Comparison of ENCODE assay signal across 13 cellular contexts in genomic region chr15:94023520-94023919, GRCh38.
"Had no signal": no experiment of that assay in that cellular context is flagged by ENCODE, and none has a peak within 500 bp of the region (broad histone marks: within the 10 kb centered on the region; RNA-seq: fewer than 3 reads in every experiment).

No MANE protein-coding gene starts in this region.

- H3K4me3 ChIP-seq: body of pancreas, heart right ventricle, right lobe of liver, upper lobe of left lung had no signal

- H3K27ac ChIP-seq: body of pancreas, heart right ventricle, right lobe of liver, upper lobe of left lung had no signal

- H3K36me3 ChIP-seq: heart right ventricle, right lobe of liver, upper lobe of left lung had no signal

- DNase-seq: activated CD4-positive, alpha-beta T cell treated with anti-CD3 and anti-CD28 coated beads for 48 hours; activated naive CD4-positive, alpha-beta T cell treated with anti-CD3 and anti-CD28 coated beads for 36 hours; body of pancreas; cerebellar nuclear complex; effector memory CD8-positive, alpha-beta T cell; kidney; naive B cell; right lobe of liver; stimulated activated CD4-positive, alpha-beta T cell treated with anti-CD3 and anti-CD28 coated beads, Interleukin-2, amount 100 ng/mL, for 24 hours; stimulated activated naive CD4-positive, alpha-beta T cell treated with Interleukin-2 at 50 U/mL for 16 hours had no signal

- H3K4me1 ChIP-seq: body of pancreas, heart right ventricle, right lobe of liver, upper lobe of left lung had no signal

- H3K27me3 ChIP-seq: body of pancreas, right lobe of liver, upper lobe of left lung had no signal

- FAIRE-seq: kidney had no signal

- ATAC-seq: body of pancreas; effector memory CD8-positive, alpha-beta T cell; right lobe of liver; WTC11 had no signal

- H3K9me3 ChIP-seq: body of pancreas, heart right ventricle, right lobe of liver, upper lobe of left lung had no signal
